Comparison of ENCODE assay signal across 8 cellular contexts in the genomic region with DNA sequence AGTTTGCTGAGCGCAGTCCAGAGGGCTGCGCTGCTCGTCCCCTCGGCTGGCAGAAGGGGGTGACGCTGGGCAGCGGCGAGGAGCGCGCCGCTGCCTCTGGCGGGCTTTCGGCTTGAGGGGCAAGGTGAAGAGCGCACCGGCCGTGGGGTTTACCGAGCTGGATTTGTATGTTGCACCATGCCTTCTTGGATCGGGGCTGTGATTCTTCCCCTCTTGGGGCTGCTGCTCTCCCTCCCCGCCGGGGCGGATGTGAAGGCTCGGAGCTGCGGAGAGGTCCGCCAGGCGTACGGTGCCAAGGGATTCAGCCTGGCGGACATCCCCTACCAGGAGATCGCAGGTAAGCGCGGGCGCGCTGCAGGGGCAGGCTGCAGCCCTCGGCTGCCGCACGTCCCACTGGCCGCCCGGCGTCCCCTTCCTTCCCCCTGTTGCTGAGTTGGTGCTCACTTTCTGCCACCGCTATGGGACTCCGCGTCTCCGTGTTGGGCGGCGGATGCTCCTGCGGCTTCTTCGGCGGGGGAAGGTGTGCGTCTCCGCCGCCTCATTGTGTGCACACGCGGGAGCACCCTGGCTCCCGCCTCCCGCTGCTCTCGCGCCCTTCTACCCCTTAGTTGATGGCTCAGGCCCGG.
A peak's percentile ranks its signal among the peaks of the same experiment; 100 is the strongest.
DNase-seq lines count a peak whose midpoint lies in the region; ATAC-seq and TF ChIP-seq lines count a peak whose summit lies in the region.

No MANE protein-coding gene starts in this region.

- no peak for TF ChIP-seq CTCF in C4-2B (conservative IDR thresholded peaks at IDR 0.05)
- no peak for TF ChIP-seq CTCF in VCaP (conservative IDR thresholded peaks at IDR 0.05)

- no peaks in the 10 kb centered on the region for H3K9me3 ChIP-seq in iPS DF 6.9 (ENCODE audit: control insufficient read depth, insufficient read depth, low read length)

- H3K4me3 ChIP-seq in iPS DF 6.9 (ENCODE audit: low read length) = peak overlapping the region; percentile 62
- H3K4me3 ChIP-seq in skin epidermis = peak overlapping the region; percentile 35 to 61 (median 44)

- ATAC-seq in HG02678 (IDR thresholded peaks at IDR 0.05; ENCODE audit: unreplicated experiment) = no peak
- ATAC-seq in GM21526 (IDR thresholded peaks at IDR 0.05; ENCODE audit: low FRiP score, unreplicated experiment) = no peak
- no peak for ATAC-seq in GM19023 (IDR thresholded peaks at IDR 0.05; ENCODE audit: unreplicated experiment)

- DNase-seq in NCI-H1048 (lab: John Stamatoyannopoulos, UW) = peak; percentile 17
- DNase-seq in iPS DF 6.9 (ENCODE audit: low read depth, low spot score) = no peak

- no peaks in the 10 kb centered on the region for H3K27me3 ChIP-seq in iPS DF 6.9 (ENCODE audit: control insufficient read depth, insufficient read depth, low read length)

- peaks cover 3% of the 10 kb centered on the region; the same call in 1 of the 2 replicates for H3K4me1 ChIP-seq in iPS DF 6.9 (ENCODE audit: control insufficient read depth, insufficient read depth, low read length)

- H3K36me3 ChIP-seq in iPS DF 6.9 (ENCODE audit: control insufficient read depth, insufficient read depth, low read length) = no peaks in the 10 kb centered on the region

- WGBS in iPS DF 6.9 (ENCODE audit: insufficient coverage, insufficient read length) = no CpG with 5 or more reads among the region's 56 CpGs

- H3K27ac ChIP-seq in C4-2B = peak overlapping the region; percentile 96
- peak overlapping the region; percentile 84 for H3K27ac ChIP-seq in VCaP
- H3K27ac ChIP-seq in iPS DF 6.9 (ENCODE audit: low read length) = no peak overlapping the region
- H3K27ac ChIP-seq in skin epidermis = peak overlapping the region in 20 of 21 experiments; percentile 0 to 87 (median 68)
